8 cellular contexts compared by ENCODE assay signal in the genomic region with DNA sequence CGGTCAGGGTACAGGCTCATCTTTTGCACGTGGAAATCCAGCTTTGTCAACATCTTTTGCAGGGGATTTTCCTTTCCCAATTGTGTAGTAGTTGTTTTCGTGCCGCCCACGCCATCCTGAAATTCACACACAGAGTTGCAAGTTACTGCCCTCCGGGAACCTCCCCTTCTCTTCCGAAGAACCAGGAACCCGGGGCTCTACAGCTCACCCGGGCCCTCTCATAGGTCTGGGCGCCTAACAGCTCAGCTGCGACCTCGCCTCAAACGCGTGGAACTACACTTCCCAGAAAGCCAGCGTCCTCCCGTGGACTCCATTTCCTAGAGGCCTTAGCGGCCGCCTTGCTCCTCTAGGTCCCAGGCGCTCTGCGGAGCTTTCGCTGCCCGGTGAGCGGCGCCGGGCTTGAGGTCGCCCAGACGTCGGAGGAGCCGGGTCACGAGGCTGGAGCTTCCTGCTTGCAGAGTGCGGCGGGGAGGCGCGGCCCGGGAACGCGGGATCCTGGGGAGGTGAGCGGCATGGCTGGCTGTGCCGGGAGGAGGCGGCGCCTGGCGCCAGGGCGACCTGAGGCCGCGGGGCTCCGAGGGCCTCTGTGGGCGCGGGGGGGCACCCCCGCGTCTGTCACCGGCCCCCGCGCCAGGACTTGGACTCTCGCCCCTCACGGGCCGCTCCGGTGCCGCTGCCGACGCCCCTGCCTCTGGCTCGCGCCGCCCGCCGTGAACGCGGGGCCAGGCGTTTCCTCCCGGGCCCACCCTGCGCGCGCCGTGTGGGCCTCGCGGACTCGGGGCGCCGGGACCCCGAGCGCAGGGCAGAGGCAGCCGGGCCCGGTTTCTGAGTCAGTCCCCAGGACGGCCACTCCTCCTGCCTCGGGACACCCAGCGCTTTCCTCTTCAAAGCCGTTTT. TPM values are rescaled to one million over a fixed set of nuclear protein-coding genes. Genes with fewer than 3 reads are reported as not detected.
DNase-seq lines count a peak whose midpoint lies in the region; ATAC-seq and TF ChIP-seq lines count a peak whose summit lies in the region.

A gene (plus strand): TSS at position 329 of the 897 bp plus-strand sequence. CDS start 1,095 bp downstream, outside the sequence.

- peak; percentile 95 for DNase-seq in GM13977 (ENCODE audit: low spot score)
- peak; percentile 39 for DNase-seq in NCI-H1436 treated with DMSO at 0.1 percent for 48 hours (lab: John Stamatoyannopoulos, UW)
- peak; percentile 64 to 73 (median 65) for DNase-seq in T-helper 17 cell
- DNase-seq in anterior cingulate cortex (lab: John Stamatoyannopoulos, UW), result peak; percentile 29 to 94 (median 88)
- peak; percentile 90 for DNase-seq in right atrium auricular region (ENCODE audit: low spot score)
- peak; percentile 90 to 93 for DNase-seq in psoas muscle

- intact Hi-C loops in psoas muscle (cut with DNase I), result loop anchor here (1.0 to 5.0 kb wide), 5 partner anchors 129 to 202 kb away; a partner anchor contains a TSS

- peak within 1 kb of the TSS; percentile 89 to 96 for H3K4me3 ChIP-seq in right atrium auricular region
- peak within 1 kb of the TSS; percentile 96 for H3K4me3 ChIP-seq in psoas muscle
- peak within 1 kb of the TSS; percentile 83 for H3K4me3 ChIP-seq in urinary bladder (ENCODE audit: low read depth, low read length)

- no peak for TF ChIP-seq CTCF in GM13977 (IDR thresholded peaks at IDR 0.05; ENCODE audit: extremely low read depth, insufficient read depth, missing control alignments)
- peak in 1 of 2 donors; percentile 43 for TF ChIP-seq CTCF in right atrium auricular region (IDR thresholded peaks at IDR 0.05)
- TF ChIP-seq CTCF in psoas muscle (IDR thresholded peaks at IDR 0.05), result peak; percentile 11

- in situ Hi-C loops in GM13977 (cut with MboI; ENCODE audit: low pct_unique_long_range_greater_than_20kb, low sequenced_read_pairs, unreplicated experiment), result no loop called here

- peaks cover 25% of the 10 kb centered on the region for H3K4me1 Mint-ChIP-seq in T-helper 17 cell

- peaks cover 0 to 20% of the 10 kb centered on the region in 2 donors for H3K4me1 ChIP-seq in right atrium auricular region
- H3K4me1 ChIP-seq in psoas muscle, result peaks cover 6% of the 10 kb centered on the region
- no peaks in the 10 kb centered on the region for H3K4me1 ChIP-seq in urinary bladder (ENCODE audit: insufficient read depth)

- peak within 1 kb of the TSS; percentile 88 for H3K4me3 Mint-ChIP-seq in T-helper 17 cell

- ATAC-seq in HG02852 (IDR thresholded peaks at IDR 0.05; ENCODE audit: unreplicated experiment) (peak; percentile 97), T-helper 17 cell (peak; percentile 98), psoas muscle (peak; percentile 97 to 100 (median 100))

- H3K36me3 ChIP-seq in right atrium auricular region (peaks cover 5% of the 10 kb centered on the region), psoas muscle (ENCODE audit: insufficient read depth in 1 of 2, low read depth in 1 of 2) (peaks cover 4 to 30% of the 10 kb centered on the region in 2 donors), urinary bladder (ENCODE audit: insufficient read depth) (peaks cover 2% of the 10 kb centered on the region)

- WGBS in psoas muscle, 3 donors, result 1% methylated on average over 52 to 86 of the region's 86 CpGs
- WGBS in urinary bladder, result under 1% methylated on average over 86 of the region's 86 CpGs

- H3K27me3 ChIP-seq in right atrium auricular region, result no peaks in the 10 kb centered on the region
- no peaks in the 10 kb centered on the region for H3K27me3 ChIP-seq in psoas muscle (ENCODE audit: insufficient read depth in 3 of 3, low read length in 2 of 3)

- peak within 1 kb of the TSS; percentile 88 for H3K27ac Mint-ChIP-seq in T-helper 17 cell

- H3K27ac ChIP-seq in right atrium auricular region (peak within 1 kb of the TSS; percentile 71 to 84), psoas muscle (peak within 1 kb of the TSS; percentile 91), urinary bladder (ENCODE audit: low read depth) (peak within 1 kb of the TSS; percentile 87)

- H3K27me3 Mint-ChIP-seq in T-helper 17 cell, result peaks cover 7% of the 10 kb centered on the region

- peaks cover 5% of the 10 kb centered on the region for H3K36me3 Mint-ChIP-seq in T-helper 17 cell (ENCODE audit: low read depth)

- no peaks in the 10 kb centered on the region for H3K9me3 ChIP-seq in T-helper 17 cell (ENCODE audit: control insufficient read depth, low read length, poor library complexity, severe bottlenecking)
- H3K9me3 ChIP-seq in right atrium auricular region, result no peaks in the 10 kb centered on the region
- no peaks in the 10 kb centered on the region for H3K9me3 ChIP-seq in psoas muscle

RNA-seq across cellular contexts. Expression of the gene that starts here (rescaled TPM):
- 1 to 10 TPM; 8.8 to 9.8 TPM for total RNA-seq in T-helper 17 cell
- total RNA-seq in right atrium auricular region, result 1 to 10 TPM; 4.6 to 8.2 TPM
- total RNA-seq in psoas muscle, result 1 to 10 TPM; 5.5 to 7.2 (median 6.1) TPM
- 1 to 10 TPM; 1.7 to 5.4 (median 2.9) TPM for polyA plus RNA-seq in psoas muscle
- 34.5 TPM for total RNA-seq in urinary bladder
- 11.2 TPM for polyA plus RNA-seq in urinary bladder

Comparison
In these comparisons a context has a peak if more than half of its experiments do, and no peak if none do; other contexts are left out.
1. Peak in every context shown above with its lines: DNase-seq, ATAC-seq, H3K4me3 ChIP-seq and H3K27ac ChIP-seq.
2. DNase-seq: peak in every context shown above with its lines; median percentile 95 in GM13977; 92 in psoas muscle; 90 in right atrium auricular region; 88 in anterior cingulate cortex; 65 in T-helper 17 cell; 39 in NCI-H1436 treated with DMSO at 0.1 percent for 48 hours.